Comparison of ENCODE assay signal across 11 cellular contexts in genomic region chr17:47847341-47848197, GRCh38. TPM values are rescaled to one million over a fixed set of nuclear protein-coding genes. Genes with fewer than 3 reads are reported as not detected.
A peak's percentile ranks its signal among the peaks of the same experiment; 100 is the strongest.
DNase-seq lines count a peak whose midpoint lies in the region; FAIRE-seq and TF ChIP-seq lines count a peak whose summit lies in the region.
"Had no signal": no experiment of that assay in that cellular context is flagged by ENCODE, and none has a peak within 500 bp of the region (broad histone marks: within the 10 kb centered on the region; RNA-seq: fewer than 3 reads in every experiment).

No MANE protein-coding gene starts in this region.

- H3K9me2 ChIP-seq in hepatocyte (replicated peaks; ENCODE audit: insufficient read depth) = no peaks in the 10 kb centered on the region

- WGBS in hepatocyte (ENCODE audit: low lambda C conversion rate, missing lambda C conversion rate) = 34% methylated on average over 69 of the region's 71 CpGs

- no peak overlapping the region for H2AFZ ChIP-seq in hepatocyte

- DNase-seq in WERI-Rb-1 (no peak), hepatocyte (ENCODE audit: low spot score) (no peak), NK-92 (lab: John Stamatoyannopoulos, UW; ENCODE audit: unreplicated experiment) (no peak), dorsolateral prefrontal cortex (no peak), COR-L47 (lab: John Stamatoyannopoulos, UW) (no peak), kidney (no peak)
- DNase-seq: EL had no signal

- H4K20me1 ChIP-seq in hepatocyte (ENCODE audit: insufficient read depth, poor library complexity, severe bottlenecking) = no peaks in the 10 kb centered on the region

- peaks cover 35% of the 10 kb centered on the region for H3K4me1 ChIP-seq in hepatocyte (ENCODE audit: insufficient read depth)
- H3K4me1 ChIP-seq in kidney (ENCODE audit: control insufficient read depth in 1 of 2, insufficient read depth in 1 of 2, low read depth in 1 of 2, low read length in 2 of 2) = peaks cover 3 to 17% of the 10 kb centered on the region in 2 donors

- H3K27ac ChIP-seq in 22Rv1 = no peak overlapping the region
- no peak overlapping the region for H3K27ac ChIP-seq in WERI-Rb-1
- no peak overlapping the region for H3K27ac ChIP-seq in hepatocyte
- no peak overlapping the region for H3K27ac ChIP-seq in dorsolateral prefrontal cortex
- H3K27ac ChIP-seq in kidney (ENCODE audit: low read depth in 2 of 2, low read length in 2 of 2) = no peak overlapping the region
- H3K27ac ChIP-seq: gastroesophageal sphincter, vagina had no signal

- no peaks in the 10 kb centered on the region for H3K9me3 ChIP-seq in WERI-Rb-1 (ENCODE audit: severe bottlenecking)
- no peaks in the 10 kb centered on the region for H3K9me3 ChIP-seq in hepatocyte (ENCODE audit: low read depth)
- H3K9me3 ChIP-seq in kidney (ENCODE audit: control insufficient read depth in 1 of 2, low read length in 2 of 2) = no peaks in the 10 kb centered on the region
- H3K9me3 ChIP-seq: gastroesophageal sphincter, vagina had no signal

- peaks cover 17% of the 10 kb centered on the region for H3K36me3 ChIP-seq in WERI-Rb-1
- H3K36me3 ChIP-seq in hepatocyte (replicated peaks; ENCODE audit: insufficient read depth, low read depth) = no peaks in the 10 kb centered on the region
- H3K36me3 ChIP-seq in kidney (ENCODE audit: control insufficient read depth in 1 of 2, insufficient read depth in 2 of 2, low read length in 2 of 2) = no peaks in the 10 kb centered on the region
- H3K36me3 ChIP-seq: gastroesophageal sphincter, vagina had no signal

- TF ChIP-seq CTCF in 22Rv1 (IDR thresholded peaks at IDR 0.05) = peak; percentile 80
- peak; percentile 34 for TF ChIP-seq CTCF in GM12873 (IDR thresholded peaks at IDR 0.05; ENCODE audit: insufficient read depth, low read depth, low read length, missing control alignments)
- peak; percentile 73 for TF ChIP-seq CTCF in WERI-Rb-1 (IDR thresholded peaks at IDR 0.05; ENCODE audit: low read depth, low read length)
- peak; percentile 39 for TF ChIP-seq CTCF in hepatocyte (IDR thresholded peaks at IDR 0.05; ENCODE audit: poor library complexity)
- TF ChIP-seq CTCF in dorsolateral prefrontal cortex (IDR thresholded peaks at IDR 0.05 in 54 of 56, conservative IDR thresholded peaks at IDR 0.05 in 2 of 56; ENCODE audit: low read depth in 1 of 56, partially characterized antibody in 56 of 56) = peak in 12 of 56 donors; percentile 4 to 36 (median 23)
- TF ChIP-seq CTCF in kidney (IDR thresholded peaks at IDR 0.05; ENCODE audit: borderline replicate concordance, extremely low read depth, insufficient read depth) = no peak

- H3K4me3 ChIP-seq in WERI-Rb-1 (ENCODE audit: low read depth, low read length) = no peak overlapping the region
- no peak overlapping the region for H3K4me3 ChIP-seq in hepatocyte
- H3K4me3 ChIP-seq in dorsolateral prefrontal cortex = peak overlapping the region in 6 of 59 donors; percentile 6 to 22 (median 14)
- no peak overlapping the region for H3K4me3 ChIP-seq in kidney (ENCODE audit: low read length in 2 of 2)
- H3K4me3 ChIP-seq: gastroesophageal sphincter, vagina had no signal

- H3K79me2 ChIP-seq in hepatocyte = no peaks in the 10 kb centered on the region

- no peaks in the 10 kb centered on the region for H3K27me3 ChIP-seq in WERI-Rb-1 (ENCODE audit: insufficient read depth, low read depth, severe bottlenecking)
- peaks cover 57% of the 10 kb centered on the region for H3K27me3 ChIP-seq in hepatocyte
- peaks cover 9 to 81% (median 62%) of the 10 kb centered on the region in 45 donors for H3K27me3 ChIP-seq in dorsolateral prefrontal cortex
- H3K27me3 ChIP-seq: vagina had no signal

- intact Hi-C loops in dorsolateral prefrontal cortex (cut with DNase I) = no loop called here
- intact Hi-C loops in kidney (cut with DNase I) = loop anchor here (5.0 to 10.0 kb wide), 2 partner anchors 40 to 167 kb away; no protein-coding TSS in a partner anchor

- H3K4me2 ChIP-seq in hepatocyte = peak overlapping the region; percentile 57

- H3K9ac ChIP-seq in kidney (ENCODE audit: low read length in 2 of 2) = no peak overlapping the region

- no peak for FAIRE-seq in kidney (lab: Jason Lieb, UNC)

RNA-seq across cellular contexts. Expression of gene SP6, which starts 3.4 kb away (rescaled TPM):
- 0.80 and 1.3 TPM in 2 replicates for total RNA-seq in hepatocyte
- polyA plus RNA-seq in hepatocyte = 1.3 and 1.7 TPM in 2 replicates
- total RNA-seq in dorsolateral prefrontal cortex = under 1 TPM in 85 of 120 experiments, not detected in 35; 0.10 to 0.62 (median 0.24) TPM
- 2.0 TPM for total RNA-seq in kidney
- 0.86 TPM for polyA plus RNA-seq in kidney (ENCODE audit: insufficient read depth, low read depth, low replicate concordance)

RNA-seq across cellular contexts. Expression of gene SCRN2, which starts 6.5 kb away (rescaled TPM):
- total RNA-seq in hepatocyte (20.4 and 35.3 TPM in 2 replicates), dorsolateral prefrontal cortex (10 to 100 TPM; 18.1 to 42.2 (median 27.6) TPM), kidney (40.3 TPM)
- polyA plus RNA-seq in hepatocyte (59.8 and 79.0 TPM in 2 replicates), kidney (ENCODE audit: insufficient read depth, low read depth, low replicate concordance) (172 TPM)

RNA-seq across cellular contexts. Expression of gene LRRC46, which starts 16.1 kb away (rescaled TPM):
- not detected in 2 replicates for total RNA-seq in hepatocyte
- 0.78 and 0.83 TPM in 2 replicates for polyA plus RNA-seq in hepatocyte
- total RNA-seq in dorsolateral prefrontal cortex = 1 to 10 TPM in 20 of 120 experiments, under 1 TPM in 56, not detected in 44; 0.26 to 1.8 (median 0.75) TPM
- 0.91 TPM for total RNA-seq in kidney
- 1.5 TPM for polyA plus RNA-seq in kidney (ENCODE audit: insufficient read depth, low read depth, low replicate concordance)
- total RNA-seq: vagina had no signal

RNA-seq across cellular contexts. Expression of gene MRPL10, which starts 16.2 kb away (rescaled TPM):
- total RNA-seq in hepatocyte (30.7 and 38.2 TPM in 2 replicates), dorsolateral prefrontal cortex (10 to 100 TPM; 26.3 to 47.8 (median 35.6) TPM), kidney (38.3 TPM)
- polyA plus RNA-seq in hepatocyte (33.7 and 34.7 TPM in 2 replicates), kidney (ENCODE audit: insufficient read depth, low read depth, low replicate concordance) (52.2 TPM)

RNA-seq across cellular contexts. Expression of gene OSBPL7, which starts 26.0 kb away (rescaled TPM):
- total RNA-seq in hepatocyte (3.9 and 6.2 TPM in 2 replicates), dorsolateral prefrontal cortex (10 to 100 TPM; 13.8 to 44.3 (median 26.5) TPM), kidney (21.2 TPM)
- polyA plus RNA-seq in hepatocyte (9.3 and 9.8 TPM in 2 replicates), kidney (ENCODE audit: insufficient read depth, low read depth, low replicate concordance) (5.3 TPM)
